ENCODE assay signal across 1 cellular context in the genomic region with DNA sequence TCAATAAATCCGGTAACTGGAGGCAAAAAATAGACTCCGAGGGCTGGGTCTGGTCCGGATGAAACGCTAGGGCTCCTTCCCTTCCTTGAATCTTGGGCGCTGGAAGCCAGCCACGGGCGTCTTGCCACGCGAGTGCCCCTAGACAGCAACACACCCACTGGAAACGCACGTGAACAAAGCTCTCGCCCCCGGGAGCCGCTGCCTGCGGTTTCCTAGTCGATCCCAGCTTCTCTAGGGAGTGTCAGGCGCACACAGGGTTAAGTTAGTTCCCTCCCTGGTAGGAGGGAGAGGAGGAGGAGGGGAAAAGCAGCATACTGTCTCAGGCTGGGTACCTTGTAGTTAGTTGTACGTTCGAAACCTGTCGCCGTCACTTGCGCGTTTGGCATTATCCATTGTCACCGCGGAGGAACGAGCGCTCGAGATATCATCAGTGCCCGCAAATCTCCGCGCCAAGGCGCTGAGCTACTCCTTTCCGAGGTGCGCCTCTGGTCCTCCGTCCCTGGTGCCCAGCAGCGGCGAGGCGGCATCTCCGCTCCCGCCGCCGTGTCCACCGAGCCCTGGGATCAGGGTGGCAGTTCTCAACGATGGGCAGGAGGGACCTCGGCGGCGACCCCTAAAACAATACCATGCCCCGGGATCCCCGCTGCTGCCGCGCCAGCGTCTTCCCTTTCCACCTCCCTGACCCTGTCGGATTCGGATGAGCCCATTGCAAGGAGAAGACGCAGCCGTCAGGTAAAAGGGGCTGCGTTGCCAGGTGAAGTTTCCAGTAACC.
TF ChIP-seq lines count a peak whose summit lies in the region.

A gene with protein sequence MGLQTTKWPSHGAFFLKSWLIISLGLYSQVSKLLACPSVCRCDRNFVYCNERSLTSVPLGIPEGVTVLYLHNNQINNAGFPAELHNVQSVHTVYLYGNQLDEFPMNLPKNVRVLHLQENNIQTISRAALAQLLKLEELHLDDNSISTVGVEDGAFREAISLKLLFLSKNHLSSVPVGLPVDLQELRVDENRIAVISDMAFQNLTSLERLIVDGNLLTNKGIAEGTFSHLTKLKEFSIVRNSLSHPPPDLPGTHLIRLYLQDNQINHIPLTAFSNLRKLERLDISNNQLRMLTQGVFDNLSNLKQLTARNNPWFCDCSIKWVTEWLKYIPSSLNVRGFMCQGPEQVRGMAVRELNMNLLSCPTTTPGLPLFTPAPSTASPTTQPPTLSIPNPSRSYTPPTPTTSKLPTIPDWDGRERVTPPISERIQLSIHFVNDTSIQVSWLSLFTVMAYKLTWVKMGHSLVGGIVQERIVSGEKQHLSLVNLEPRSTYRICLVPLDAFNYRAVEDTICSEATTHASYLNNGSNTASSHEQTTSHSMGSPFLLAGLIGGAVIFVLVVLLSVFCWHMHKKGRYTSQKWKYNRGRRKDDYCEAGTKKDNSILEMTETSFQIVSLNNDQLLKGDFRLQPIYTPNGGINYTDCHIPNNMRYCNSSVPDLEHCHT (plus strand): TSS at position 342 of the 772 bp plus-strand sequence. CDS start 91,371 bp downstream, outside the sequence.

TF ChIP-seq in IMR-90, 13 proteins besides CTCF, POLR2A, EP300 and RAD21 (continued from another document):
- TF ChIP-seq, protein P1, sequence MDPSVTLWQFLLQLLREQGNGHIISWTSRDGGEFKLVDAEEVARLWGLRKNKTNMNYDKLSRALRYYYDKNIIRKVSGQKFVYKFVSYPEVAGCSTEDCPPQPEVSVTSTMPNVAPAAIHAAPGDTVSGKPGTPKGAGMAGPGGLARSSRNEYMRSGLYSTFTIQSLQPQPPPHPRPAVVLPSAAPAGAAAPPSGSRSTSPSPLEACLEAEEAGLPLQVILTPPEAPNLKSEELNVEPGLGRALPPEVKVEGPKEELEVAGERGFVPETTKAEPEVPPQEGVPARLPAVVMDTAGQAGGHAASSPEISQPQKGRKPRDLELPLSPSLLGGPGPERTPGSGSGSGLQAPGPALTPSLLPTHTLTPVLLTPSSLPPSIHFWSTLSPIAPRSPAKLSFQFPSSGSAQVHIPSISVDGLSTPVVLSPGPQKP (IDR thresholded peaks at IDR 0.05; ENCODE audit: borderline replicate concordance, low read depth, low read length), result no peak
- TF ChIP-seq FOS (IDR thresholded peaks at IDR 0.05; ENCODE audit: low read depth, low read length), result no peak
